In the genomic region with DNA sequence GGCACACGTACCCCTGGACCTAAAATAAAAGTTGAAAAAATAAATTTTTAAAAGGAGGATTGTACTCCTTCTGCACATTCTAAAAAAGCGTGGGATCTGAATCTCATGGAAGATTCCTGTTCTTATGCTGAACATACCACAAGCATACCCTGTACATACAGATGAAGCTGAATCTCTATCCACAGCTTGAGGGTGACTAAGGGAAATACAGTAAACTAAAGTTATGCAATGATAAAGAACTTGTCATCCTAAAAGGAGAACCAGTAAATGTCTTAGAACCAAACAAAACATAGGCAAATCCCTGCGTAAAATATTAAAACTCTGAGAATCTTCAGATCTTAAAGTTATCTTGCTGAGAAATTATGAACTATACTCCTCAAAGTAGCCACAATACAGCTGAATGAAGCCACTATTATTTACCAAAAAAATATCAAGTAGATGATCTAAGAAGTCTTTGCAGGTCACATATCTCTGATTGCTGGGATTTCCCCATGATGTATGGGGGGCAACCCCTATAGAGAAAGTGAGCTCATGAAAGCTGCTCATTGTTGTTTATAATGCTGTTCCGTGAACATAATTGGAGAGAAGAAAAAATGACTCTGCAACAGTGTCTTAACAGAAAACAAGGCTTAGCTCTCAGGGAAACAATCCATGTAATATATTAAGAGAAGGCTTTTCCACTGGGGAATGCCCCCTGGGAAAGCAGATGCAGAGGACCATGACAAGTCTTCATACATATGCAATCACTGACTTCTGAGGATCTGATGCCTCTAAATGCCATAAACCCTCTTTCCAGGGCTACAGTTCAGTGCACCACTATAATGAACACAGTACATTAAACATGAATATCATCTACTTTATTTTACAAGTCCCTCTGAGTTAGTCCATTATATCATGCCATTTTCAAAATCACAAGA, we compare ENCODE assay signal across 18 cellular contexts.
DNase-seq lines count a peak whose midpoint lies in the region; ATAC-seq and TF ChIP-seq lines count a peak whose summit lies in the region.
"Had no signal": no experiment of that assay in that cellular context is flagged by ENCODE, and none has a peak within 500 bp of the region (broad histone marks: within the 10 kb centered on the region; RNA-seq: fewer than 3 reads in every experiment).

No MANE protein-coding gene starts in this region.

- peak; percentile 77 for ATAC-seq in GM21786 (IDR thresholded peaks at IDR 0.05; ENCODE audit: unreplicated experiment)
- peak; percentile 42 for ATAC-seq in activated T-helper 17 cell treated with anti-CD3 and anti-CD28 coated beads, Interleukin-2, amount 50 U/mL, for 72 hours (replicated peaks)
- ATAC-seq in HG03159 (IDR thresholded peaks at IDR 0.05; ENCODE audit: unreplicated experiment): no peak
- ATAC-seq in aorta (ENCODE audit: low FRiP score): no peak
- ATAC-seq: left colon had no signal

- H3K27ac ChIP-seq in neural cell (ENCODE audit: low read length) (peak overlapping the region; percentile 6), aorta (ENCODE audit: low read depth in 1 of 2, low read length in 2 of 2) (no peak overlapping the region)
- H3K27ac ChIP-seq: parathyroid adenoma, transverse colon, VCaP had no signal

- no peak for TF ChIP-seq EP300 in neural cell (conservative IDR thresholded peaks at IDR 0.05; ENCODE audit: poor library complexity, severe bottlenecking)

- CTCF ChIA-PET in activated naive CD4-positive, alpha-beta T cell treated with anti-CD3 and anti-CD28 coated beads, Interleukin-2, amount 10 ng/mL, durations not matched to agents 7 days and 5 days (lab: Charles Lee): interaction anchor here (1.1 kb wide), 1 partner anchor 212 kb away, joined by 3 read pairs; no protein-coding TSS in a partner anchor

- H3K27me3 ChIP-seq in neural cell (ENCODE audit: insufficient read depth, low read depth, low read length) (no peaks in the 10 kb centered on the region), aorta (ENCODE audit: control insufficient read depth in 1 of 2, insufficient read depth in 2 of 2, low read length in 1 of 2) (no peaks in the 10 kb centered on the region)
- H3K27me3 ChIP-seq: transverse colon had no signal

- H3K4me2 ChIP-seq in neural cell (ENCODE audit: low read length): no peak overlapping the region

- H3K9me3 ChIP-seq in neural cell (ENCODE audit: low read length) (no peaks in the 10 kb centered on the region), aorta (ENCODE audit: control insufficient read depth, low read length) (no peaks in the 10 kb centered on the region)
- H3K9me3 ChIP-seq: transverse colon had no signal

- WGBS in aorta, 2 donors: 91 to 92% methylated on average over 4 of the region's 4 CpGs

- intact Hi-C loops in aorta (cut with DNase I): no loop called here

- peaks cover 29% of the 10 kb centered on the region for H3K27me3 Mint-ChIP-seq in activated T-helper 17 cell treated with anti-CD3 and anti-CD28 coated beads, Interleukin-2, amount 50 U/mL, for 72 hours
- H3K27me3 Mint-ChIP-seq in chondrocyte (ENCODE audit: low read depth): peaks cover 9% of the 10 kb centered on the region
- peaks cover 12% of the 10 kb centered on the region for H3K27me3 Mint-ChIP-seq in activated naive CD4-positive, alpha-beta T cell treated with anti-CD3 and anti-CD28 coated beads, Interleukin-2, amount 10 ng/mL, durations not matched to agents 7 days and 5 days

- no peaks in the 10 kb centered on the region for H3F3A ChIP-seq in neural cell (ENCODE audit: insufficient read depth, low read length, poor library complexity, severe bottlenecking)

- no peak overlapping the region for H3K9ac ChIP-seq in neural cell (ENCODE audit: low read length)
- H3K9ac ChIP-seq: parathyroid adenoma had no signal

- no peak overlapping the region for H3K27ac Mint-ChIP-seq in activated T-helper 17 cell treated with anti-CD3 and anti-CD28 coated beads, Interleukin-2, amount 50 U/mL, for 72 hours
- no peak overlapping the region for H3K27ac Mint-ChIP-seq in chondrocyte (ENCODE audit: unreplicated experiment)
- H3K27ac Mint-ChIP-seq in activated naive CD4-positive, alpha-beta T cell treated with anti-CD3 and anti-CD28 coated beads, Interleukin-2, amount 10 ng/mL, durations not matched to agents 7 days and 5 days: no peak overlapping the region
- H3K27ac Mint-ChIP-seq: endodermal cell had no signal

- peak; percentile 19 for DNase-seq in MV-4-11 (lab: John Stamatoyannopoulos, UW)
- DNase-seq in aorta: no peak
- no peak for DNase-seq in chondrocyte (ENCODE audit: low spot score)
- DNase-seq in activated naive CD4-positive, alpha-beta T cell treated with anti-CD3 and anti-CD28 coated beads, Interleukin-2, amount 10 ng/mL, durations not matched to agents 7 days and 5 days: no peak
- DNase-seq: amniotic stem cell, endodermal cell, left colon, NCI-H1694, NCI-H510A, small intestine, transverse colon had no signal

- H3K4me3 ChIP-seq in neural cell (ENCODE audit: low read length) (peak overlapping the region; percentile 14), aorta (ENCODE audit: low read length in 2 of 2) (no peak overlapping the region)
- H3K4me3 ChIP-seq: transverse colon had no signal

- no peaks in the 10 kb centered on the region for H3K36me3 Mint-ChIP-seq in activated T-helper 17 cell treated with anti-CD3 and anti-CD28 coated beads, Interleukin-2, amount 50 U/mL, for 72 hours (ENCODE audit: low read depth)
- H3K36me3 Mint-ChIP-seq in chondrocyte (ENCODE audit: low read depth): no peaks in the 10 kb centered on the region
- H3K36me3 Mint-ChIP-seq in activated naive CD4-positive, alpha-beta T cell treated with anti-CD3 and anti-CD28 coated beads, Interleukin-2, amount 10 ng/mL, durations not matched to agents 7 days and 5 days: no peaks in the 10 kb centered on the region

- no peak overlapping the region for H3K4me3 Mint-ChIP-seq in activated T-helper 17 cell treated with anti-CD3 and anti-CD28 coated beads, Interleukin-2, amount 50 U/mL, for 72 hours
- H3K4me3 Mint-ChIP-seq in chondrocyte (ENCODE audit: unreplicated experiment): no peak overlapping the region
- no peak overlapping the region for H3K4me3 Mint-ChIP-seq in activated naive CD4-positive, alpha-beta T cell treated with anti-CD3 and anti-CD28 coated beads, Interleukin-2, amount 10 ng/mL, durations not matched to agents 7 days and 5 days
- H3K4me3 Mint-ChIP-seq: central memory CD8-positive, alpha-beta T cell; endodermal cell had no signal

- TF ChIP-seq RAD21 in neural cell (conservative IDR thresholded peaks at IDR 0.05): no peak

- no peaks in the 10 kb centered on the region for H3K36me3 ChIP-seq in neural cell (ENCODE audit: insufficient read depth, low read length)
- H3K36me3 ChIP-seq in aorta (ENCODE audit: control insufficient read depth in 1 of 2, insufficient read depth in 2 of 2, low read length in 1 of 2): no peaks in the 10 kb centered on the region
- H3K36me3 ChIP-seq: transverse colon had no signal

- no peaks in the 10 kb centered on the region for H3K9me2 ChIP-seq in neural cell (ENCODE audit: insufficient read depth, low read length)

- no peak overlapping the region for H2AFZ ChIP-seq in neural cell (ENCODE audit: low read depth, low read length)
- H2AFZ ChIP-seq: parathyroid adenoma had no signal

- no peaks in the 10 kb centered on the region for H3K79me2 ChIP-seq in neural cell (replicated peaks; ENCODE audit: insufficient read depth, low read length)

- no peaks in the 10 kb centered on the region for H4K20me1 ChIP-seq in neural cell (ENCODE audit: insufficient read depth)

- H3K4me1 Mint-ChIP-seq in activated T-helper 17 cell treated with anti-CD3 and anti-CD28 coated beads, Interleukin-2, amount 50 U/mL, for 72 hours: no peaks in the 10 kb centered on the region
- H3K4me1 Mint-ChIP-seq in chondrocyte (ENCODE audit: low read depth): peaks cover 2% of the 10 kb centered on the region
- H3K4me1 Mint-ChIP-seq in activated naive CD4-positive, alpha-beta T cell treated with anti-CD3 and anti-CD28 coated beads, Interleukin-2, amount 10 ng/mL, durations not matched to agents 7 days and 5 days: no peaks in the 10 kb centered on the region
- H3K4me1 Mint-ChIP-seq: central memory CD8-positive, alpha-beta T cell had no signal

- TF ChIP-seq CTCF in neural cell (IDR thresholded peaks at IDR 0.05; ENCODE audit: poor library complexity, severe bottlenecking) (no peak), chondrocyte (IDR thresholded peaks at IDR 0.05) (no peak)

- no peaks in the 10 kb centered on the region for H3K4me1 ChIP-seq in aorta (ENCODE audit: control insufficient read depth in 1 of 2, insufficient read depth in 2 of 2, low read length in 2 of 2)
- H3K4me1 ChIP-seq: parathyroid adenoma, transverse colon had no signal

- H3K9me3 Mint-ChIP-seq in activated T-helper 17 cell treated with anti-CD3 and anti-CD28 coated beads, Interleukin-2, amount 50 U/mL, for 72 hours: no peaks in the 10 kb centered on the region
- no peaks in the 10 kb centered on the region for H3K9me3 Mint-ChIP-seq in chondrocyte (ENCODE audit: low read depth)
- H3K9me3 Mint-ChIP-seq in activated naive CD4-positive, alpha-beta T cell treated with anti-CD3 and anti-CD28 coated beads, Interleukin-2, amount 10 ng/mL, durations not matched to agents 7 days and 5 days: no peaks in the 10 kb centered on the region
- H3K9me3 Mint-ChIP-seq: central memory CD8-positive, alpha-beta T cell had no signal

TF ChIP-seq in neural cell, 6 proteins besides CTCF, POLR2A, EP300 and RAD21 (continues in another document):
- TF ChIP-seq EZH2 (IDR thresholded peaks at IDR 0.05; ENCODE audit: borderline replicate concordance, insufficient read depth, low read length, poor library complexity, severe bottlenecking) (no peak), SMC3 (conservative IDR thresholded peaks at IDR 0.05; ENCODE audit: poor library complexity) (no peak), TAF1 (IDR thresholded peaks at IDR 0.05; ENCODE audit: low read depth) (no peak), MXI1 (conservative IDR thresholded peaks at IDR 0.05; ENCODE audit: poor library complexity, severe bottlenecking) (no peak)

Comparison
In these comparisons a context has a peak if more than half of its experiments do, and no peak if none do; other contexts are left out.
1. ATAC-seq: peak in GM21786 (single experiment) and activated T-helper 17 cell treated with anti-CD3 and anti-CD28 coated beads, Interleukin-2, amount 50 U/mL, for 72 hours (single experiment); none in HG03159 (single experiment) and aorta (single experiment).